ENCODE assay signal across 8 cellular contexts in the genomic region with DNA sequence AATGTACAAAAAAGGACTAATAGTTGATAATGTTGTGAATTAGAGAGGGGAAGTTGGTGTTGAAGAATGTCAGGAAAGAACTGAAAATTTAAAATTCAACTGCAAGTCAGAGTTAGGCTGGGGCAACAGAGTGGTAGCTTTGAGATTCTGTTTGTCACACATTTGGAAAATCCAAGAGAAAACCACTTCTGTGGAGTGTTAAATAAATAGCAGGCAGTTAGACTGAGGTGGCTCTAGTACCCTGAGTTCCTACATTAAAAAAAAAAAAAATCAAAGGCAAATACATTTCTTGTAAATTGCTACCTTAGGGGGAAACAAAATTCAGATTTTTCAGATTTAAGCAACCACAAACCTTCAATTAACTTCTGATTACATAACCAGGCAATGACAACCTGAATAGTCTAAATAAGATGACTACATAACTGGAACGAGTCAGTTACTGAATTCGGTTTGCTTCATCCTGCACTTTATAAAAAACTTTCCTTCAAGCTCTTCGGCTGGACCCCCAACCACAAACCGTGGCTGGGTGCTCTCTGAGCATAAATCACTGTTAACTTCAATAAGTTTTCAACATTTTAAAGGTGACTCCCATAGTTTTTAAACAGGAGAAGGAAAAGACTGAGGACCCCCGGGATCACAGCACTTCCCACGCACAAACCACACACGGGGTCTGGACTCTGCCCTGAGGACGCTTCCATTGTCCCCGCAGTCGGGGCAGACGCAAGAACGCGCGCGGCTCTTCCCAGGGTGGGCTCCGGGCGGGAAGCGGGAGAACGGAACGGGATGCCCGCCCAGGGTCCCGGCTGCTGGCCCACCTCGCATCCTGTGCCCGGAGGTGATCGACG. TPM values are rescaled to one million over a fixed set of nuclear protein-coding genes. Genes with fewer than 3 reads are reported as not detected.
A peak's percentile ranks its signal among the peaks of the same experiment; 100 is the strongest.
DNase-seq lines count a peak whose midpoint lies in the region; ATAC-seq, FAIRE-seq and TF ChIP-seq lines count a peak whose summit lies in the region.

No MANE protein-coding gene starts in this region.

- TF ChIP-seq CTCF in AG09309 (IDR thresholded peaks at IDR 0.05; ENCODE audit: control insufficient read depth, insufficient read depth, low read depth, low read length, missing control alignments) (no peak), GM12878 (IDR thresholded peaks at IDR 0.05 in 2 of 3, conservative IDR thresholded peaks at IDR 0.05 in 1 of 3; ENCODE audit: control insufficient read depth in 2 of 3, extremely low read depth in 1 of 3, insufficient read depth in 1 of 3, low read depth in 3 of 3, low read length in 3 of 3) (no peak), HepG2 (CRISPR knock-in tag; IDR thresholded peaks at IDR 0.05) (no peak), thyroid gland (IDR thresholded peaks at IDR 0.05) (no peak)

- SMC1A ChIA-PET in GM12878 (lab: Charles Lee; ENCODE audit: uncharacterized antibody, unreplicated experiment): interaction anchor here (0.6 kb wide), 1 partner anchor 328 kb away, joined by 5 read pairs; no protein-coding TSS in a partner anchor

- WGBS in GM12878 (ENCODE audit: insufficient coverage, insufficient replicate concordance, low lambda C conversion rate, missing lambda C conversion rate): 3% methylated on average over 15 of the region's 26 CpGs
- WGBS in HepG2 (ENCODE audit: low lambda C conversion rate): 14% methylated on average over 8 of the region's 26 CpGs
- WGBS in thyroid gland, 2 donors: 0 to 2% methylated on average over 16 to 21 of the region's 26 CpGs

- BruUV-seq in GM12878 (replicated peaks; lab: Mats Ljungman, UMichigan) (no TSS peak), HepG2 (replicated peaks; lab: Mats Ljungman, UMichigan) (no TSS peak)

- intact Hi-C loops in GM12878 (cut with micrococcal nuclease; ENCODE audit: unreplicated experiment): no loop called here
- intact Hi-C loops in HepG2 (cut with micrococcal nuclease; ENCODE audit: unreplicated experiment): loop anchor here (2.0 kb wide), 1 partner anchor 14 kb away; no protein-coding TSS in a partner anchor
- intact Hi-C loops in thyroid gland (cut with DNase I): no loop called here

- H3K9me3 ChIP-seq in GM12878 (replicated peaks; ENCODE audit: control insufficient read depth, insufficient read depth, low read length) (no peaks in the 10 kb centered on the region; the same call in 1 of the 3 replicates), HepG2 (ENCODE audit: low read length) (peaks cover 22% of the 10 kb centered on the region; the same call in 1 of the 2 replicates), thyroid gland (no peaks in the 10 kb centered on the region)

- TF ChIP-seq POLR2A in GM12878 (IDR thresholded peaks at IDR 0.05; ENCODE audit: low read depth, low read length) (no peak), HepG2 (IDR thresholded peaks at IDR 0.05; ENCODE audit: insufficient read depth in 1 of 2, low read depth in 2 of 2, low read length in 2 of 2) (no peak), thyroid gland (IDR thresholded peaks at IDR 0.05) (no peak)

- no peak overlapping the region for H3K27ac ChIP-seq in GM12878 (ENCODE audit: control insufficient read depth, insufficient read depth)
- peak overlapping the region; percentile 79 for H3K27ac ChIP-seq in HepG2 (ENCODE audit: extremely low read length, insufficient read depth, low read length)
- peak overlapping the region in 2 of 3 donors; percentile 39 to 60 for H3K27ac ChIP-seq in thyroid gland

- no peaks in the 10 kb centered on the region for H4K20me1 ChIP-seq in GM12878 (ENCODE audit: control insufficient read depth, insufficient read depth)
- H4K20me1 ChIP-seq in HepG2 (ENCODE audit: insufficient read depth, low read length): no peaks in the 10 kb centered on the region

- H3K4me3 ChIP-seq in AG09309 (ENCODE audit: control insufficient read depth, low read depth, low read length): peak overlapping the region; percentile 78
- peak overlapping the region; percentile 57; the same call in 1 of the 2 replicates for H3K4me3 ChIP-seq in GM12878
- peak overlapping the region; percentile 67 to 75 (median 69) for H3K4me3 ChIP-seq in HepG2 (replicated peaks in 1 of 3; ENCODE audit: insufficient read depth in 1 of 3, low read depth in 2 of 3, low read length in 3 of 3)
- H3K4me3 ChIP-seq in thyroid gland (replicated peaks in 1 of 3): peak overlapping the region; percentile 54 to 71 (median 63)

- no peak for FAIRE-seq in GM12878 (lab: Jason Lieb, UNC)
- FAIRE-seq in HepG2 (lab: Jason Lieb, UNC): no peak

- TF ChIP-seq EP300 in GM12878 (IDR thresholded peaks at IDR 0.05; ENCODE audit: borderline replicate concordance in 1 of 2, control insufficient read depth in 1 of 2, low read depth in 2 of 2, low read length in 2 of 2) (no peak), HepG2 (IDR thresholded peaks at IDR 0.05; ENCODE audit: low read depth in 2 of 2, low read length in 2 of 2) (no peak), HepG2 (CRISPR knock-in tag; IDR thresholded peaks at IDR 0.05; ENCODE audit: borderline replicate concordance) (no peak)

- H3K27me3 ChIP-seq in GM12878 (replicated peaks in 1 of 2; ENCODE audit: control insufficient read depth in 2 of 2, insufficient read depth in 2 of 2, low read length in 1 of 2) (no peaks in the 10 kb centered on the region), HepG2 (ENCODE audit: control insufficient read depth in 1 of 2, insufficient read depth in 2 of 2, low read length in 2 of 2) (no peaks in the 10 kb centered on the region), thyroid gland (no peaks in the 10 kb centered on the region)

- DNase-seq in AG09309 (ENCODE audit: low read depth) (no peak), GM12878 (ENCODE audit: low read depth, low spot score) (no peak), HepG2 (ENCODE audit: low spot score) (no peak), thyroid gland (no peak), NCI-H2107 treated with DMSO at 0.1 percent for 48 hours (lab: John Stamatoyannopoulos, UW; ENCODE audit: unreplicated experiment) (no peak), NCI-H524 (lab: John Stamatoyannopoulos, UW) (no peak)

- TF ChIP-seq RAD21 in GM12878 (IDR thresholded peaks at IDR 0.05; ENCODE audit: insufficient read depth, low read depth, low read length): no peak
- TF ChIP-seq RAD21 in HepG2 (CRISPR knock-in tag; IDR thresholded peaks at IDR 0.05): no peak

- no peak overlapping the region for H3K9ac ChIP-seq in GM12878 (ENCODE audit: control insufficient read depth, insufficient read depth, low read length)
- peak overlapping the region; percentile 66 for H3K9ac ChIP-seq in HepG2 (ENCODE audit: insufficient read depth, low read depth, low read length)

- RAD21 ChIA-PET in GM12878 (lab: Charles Lee; ENCODE audit: unreplicated experiment): interaction anchor here (0.6 kb wide), 1 partner anchor 346 kb away, joined by 3 read pairs; no protein-coding TSS in a partner anchor

- H2AFZ ChIP-seq in GM12878 (ENCODE audit: control insufficient read depth, low read depth, low read length) (no peak overlapping the region; the same call in 1 of the 2 replicates), HepG2 (ENCODE audit: low read length) (peak overlapping the region; percentile 44)

- POLR2A ChIA-PET in GM12878 (lab: Charles Lee): no interaction called here
- POLR2A ChIA-PET in HepG2 (lab: Yijun Ruan, JAX): interaction anchor here (0.9 to 1.7 kb wide), 5 partner anchors 10 to 262 kb away, joined by 3 to 29 read pairs (median 5); a partner anchor contains a TSS

- ATAC-seq in HG03378 (IDR thresholded peaks at IDR 0.05; ENCODE audit: unreplicated experiment) (peak; percentile 20), GM12878 (no peak), HepG2 (peak; percentile 65; the same call in 2 of the 3 replicates), HG03097 (IDR thresholded peaks at IDR 0.05; ENCODE audit: low FRiP score, unreplicated experiment) (no peak)

- H3K4me2 ChIP-seq in GM12878 (ENCODE audit: control insufficient read depth, insufficient read depth): no peak overlapping the region
- H3K4me2 ChIP-seq in HepG2 (ENCODE audit: low read depth, low read length): peak overlapping the region; percentile 47

- in situ Hi-C loops in GM12878 (cut with MboI): no loop called here
- in situ Hi-C loops in HepG2 (cut with HindIII; ENCODE audit: extremely low pct_ligation_motif_present, low pct_unique_long_range_greater_than_20kb): no loop called here

- H3K36me3 ChIP-seq in GM12878 (ENCODE audit: control insufficient read depth in 2 of 2, insufficient read depth in 2 of 2, low read length in 1 of 2) (no peaks in the 10 kb centered on the region), HepG2 (replicated peaks in 1 of 2; ENCODE audit: control insufficient read depth in 1 of 2, insufficient read depth in 2 of 2, low read length in 2 of 2) (no peaks in the 10 kb centered on the region), thyroid gland (no peaks in the 10 kb centered on the region)

- H3K4me1 ChIP-seq in GM12878 (ENCODE audit: control insufficient read depth, insufficient read depth, low read length): no peaks in the 10 kb centered on the region
- H3K4me1 ChIP-seq in HepG2 (ENCODE audit: insufficient read depth, low read length): peaks cover 16% of the 10 kb centered on the region; the same call in 1 of the 2 replicates
- peaks cover 5 to 9% of the 10 kb centered on the region in 2 donors for H3K4me1 ChIP-seq in thyroid gland

- CTCF ChIA-PET in GM12878 (lab: Yijun Ruan, JAX) (no interaction called here), HepG2 (lab: Yijun Ruan, JAX; ENCODE audit: low intra/inter-chr PET ratio, low total read pairs) (no interaction called here)

- H3K79me2 ChIP-seq in GM12878 (ENCODE audit: control insufficient read depth, insufficient read depth, low read length) (no peaks in the 10 kb centered on the region), HepG2 (ENCODE audit: insufficient read depth, low read length) (peaks cover 5% of the 10 kb centered on the region)

RNA-seq across cellular contexts. Expression of a gene that starts 0.7 kb away (rescaled TPM):
- 0.86 and 1.0 TPM in 2 replicates for total RNA-seq in GM12878 (2013; cell fraction: nucleolus; rRNA removed)
- total RNA-seq in GM12878 (2014; rRNA removed) (0.06 TPM in 1 of 2 replicates, not detected in the other), GM12878 (2014; rRNA removed; fragmentation: Illumina TruSeq; extraction: Trizol) (0.27 TPM in 1 of 2 replicates, not detected in the other), GM12878 (2021) (0.23 and 0.98 TPM in 2 replicates), HepG2 (2016; rRNA removed; fragmentation: Illumina TruSeq; extraction: Trizol) (7.2 and 9.1 TPM in 2 replicates), thyroid gland (10 to 100 TPM; 11.4 to 20.4 (median 12.1) TPM)
- 1.2 TPM for polyA plus RNA-seq in GM12878 (2011; ENCODE audit: low read depth)
- polyA plus RNA-seq in GM12878 (2011; rRNA removed) (1.6 and 2.9 TPM in 2 replicates), GM12878 (2014; fragmentation: Illumina TruSeq; extraction: Trizol) (0.13 and 0.35 TPM in 2 replicates), GM12878 (2014; fragmentation: Nextera tagmentation; extraction: Ambion mirVana) (under 1 TPM in 1 of 2 experiments, not detected in 1; 0.55 TPM), GM12878 (2014; rRNA removed) (0.31 TPM in 1 of 2 replicates, not detected in the other), GM12878 (2016; fragmentation: Nextera tagmentation; extraction: Ambion mirVana) (not detected), HepG2 (2011; rRNA removed) (2.0 and 2.1 TPM in 2 replicates)
- 0.92 and 1.7 TPM in 2 replicates for polyA plus RNA-seq in GM12878 (2011; cell fraction: cytosol; rRNA removed)
- polyA plus RNA-seq in GM12878 (2011; cell fraction: nucleus; rRNA removed): 1.3 and 2.1 TPM in 2 replicates
- 1.7 and 2.0 TPM in 2 replicates for polyA plus RNA-seq in GM12878 (2012)
- polyA minus RNA-seq in GM12878 (2011; rRNA and poly(A)+ RNA removed): 1.1 TPM in 2 replicates
- 0.53 TPM in 1 of 2 replicates, not detected in the other for polyA minus RNA-seq in GM12878 (2011; cell fraction: cytosol; rRNA and poly(A)+ RNA removed)
- polyA minus RNA-seq in GM12878 (2011; cell fraction: nucleus; rRNA and poly(A)+ RNA removed): 0.36 and 0.86 TPM in 2 replicates
- total RNA-seq in HepG2 (2016; cell fraction: cytosol; rRNA removed; fragmentation: Illumina TruSeq; extraction: Trizol; ENCODE audit: low read depth): 2.6 and 4.8 TPM in 2 replicates
- 8.5 and 8.9 TPM in 2 replicates for total RNA-seq in HepG2 (2016; cell fraction: insoluble cytoplasmic fraction; rRNA removed; fragmentation: Illumina TruSeq; extraction: Trizol)
- 3.3 and 4.3 TPM in 2 replicates for total RNA-seq in HepG2 (2016; cell fraction: membrane; rRNA removed; fragmentation: Illumina TruSeq; extraction: Trizol)
- 8.9 and 12.3 TPM in 2 replicates for total RNA-seq in HepG2 (2016; cell fraction: nucleus; rRNA removed; fragmentation: Illumina TruSeq; extraction: Trizol)
- 0.39 and 1.2 TPM in 2 replicates for polyA plus RNA-seq in HepG2 (2011; cell fraction: cytosol; rRNA removed)
- polyA plus RNA-seq in HepG2 (2011; cell fraction: nucleus; rRNA removed): 2.2 and 3.2 TPM in 2 replicates
- polyA plus RNA-seq in HepG2 (2012): 1.8 and 2.7 TPM in 2 replicates
- polyA plus RNA-seq in HepG2 (2016; cell fraction: cytosol; fragmentation: Illumina TruSeq; extraction: Trizol; ENCODE audit: low read depth): 1.3 and 1.6 TPM in 2 replicates
- polyA plus RNA-seq in HepG2 (2016; cell fraction: insoluble cytoplasmic fraction; fragmentation: Illumina TruSeq; extraction: Trizol; ENCODE audit: low read depth): 4.8 and 5.1 TPM in 2 replicates
- 2.1 and 2.5 TPM in 2 replicates for polyA plus RNA-seq in HepG2 (2016; cell fraction: membrane; fragmentation: Illumina TruSeq; extraction: Trizol; ENCODE audit: low read depth)
- polyA plus RNA-seq in HepG2 (2016; cell fraction: nucleus; fragmentation: Illumina TruSeq; extraction: Trizol; ENCODE audit: insufficient read depth, low read depth): 20.8 and 26.5 TPM in 2 replicates
- 0.05 and 1.5 TPM in 2 replicates for polyA minus RNA-seq in HepG2 (2011; rRNA and poly(A)+ RNA removed; ENCODE audit: low replicate concordance)
- polyA minus RNA-seq in HepG2 (2011; cell fraction: cytosol; rRNA and poly(A)+ RNA removed): 0.49 and 1.3 TPM in 2 replicates
- 2.8 and 3.5 TPM in 2 replicates for polyA minus RNA-seq in HepG2 (2011; cell fraction: nucleus; rRNA and poly(A)+ RNA removed)

RNA-seq across cellular contexts. Expression of a gene that starts 39.2 kb away (rescaled TPM):
- total RNA-seq in GM12878 (2013; cell fraction: nucleolus; rRNA removed): 0.71 and 1.2 TPM in 2 replicates
- total RNA-seq in GM12878 (2014; rRNA removed) (0.06 and 0.16 TPM in 2 replicates), GM12878 (2014; rRNA removed; fragmentation: Illumina TruSeq; extraction: Trizol) (0.18 TPM in 2 replicates), GM12878 (2021) (0.21 TPM in 1 of 2 replicates, not detected in the other), HepG2 (2016; rRNA removed; fragmentation: Illumina TruSeq; extraction: Trizol) (3.8 and 4.0 TPM in 2 replicates), thyroid gland (10 to 100 TPM; 15.3 to 29.0 (median 17.4) TPM)
- polyA plus RNA-seq in GM12878 (2011; ENCODE audit: low read depth): 1.9 TPM
- polyA plus RNA-seq in GM12878 (2011; rRNA removed) (1.3 and 1.9 TPM in 2 replicates), GM12878 (2014; fragmentation: Illumina TruSeq; extraction: Trizol) (0.07 and 0.11 TPM in 2 replicates), GM12878 (2014; fragmentation: Nextera tagmentation; extraction: Ambion mirVana) (under 1 TPM; 0.07 to 0.13 TPM), GM12878 (2014; rRNA removed) (0.15 and 0.24 TPM in 2 replicates), GM12878 (2016; fragmentation: Nextera tagmentation; extraction: Ambion mirVana) (under 1 TPM; 0.21 to 0.35 TPM), HepG2 (2011; rRNA removed) (1.4 and 2.1 TPM in 2 replicates)
- polyA plus RNA-seq in GM12878 (2011; cell fraction: cytosol; rRNA removed): 0.90 and 1.1 TPM in 2 replicates
- 2.9 and 3.0 TPM in 2 replicates for polyA plus RNA-seq in GM12878 (2011; cell fraction: nucleus; rRNA removed)
- 1.2 and 1.7 TPM in 2 replicates for polyA plus RNA-seq in GM12878 (2012)
- 1.0 and 1.6 TPM in 2 replicates for polyA minus RNA-seq in GM12878 (2011; rRNA and poly(A)+ RNA removed)
- polyA minus RNA-seq in GM12878 (2011; cell fraction: cytosol; rRNA and poly(A)+ RNA removed): not detected in 2 replicates
- 1.3 and 1.6 TPM in 2 replicates for polyA minus RNA-seq in GM12878 (2011; cell fraction: nucleus; rRNA and poly(A)+ RNA removed)
- 1.7 and 2.1 TPM in 2 replicates for total RNA-seq in HepG2 (2016; cell fraction: cytosol; rRNA removed; fragmentation: Illumina TruSeq; extraction: Trizol; ENCODE audit: low read depth)
- 4.3 and 4.9 TPM in 2 replicates for total RNA-seq in HepG2 (2016; cell fraction: insoluble cytoplasmic fraction; rRNA removed; fragmentation: Illumina TruSeq; extraction: Trizol)
- total RNA-seq in HepG2 (2016; cell fraction: membrane; rRNA removed; fragmentation: Illumina TruSeq; extraction: Trizol): 2.7 and 3.0 TPM in 2 replicates
- total RNA-seq in HepG2 (2016; cell fraction: nucleus; rRNA removed; fragmentation: Illumina TruSeq; extraction: Trizol): 6.1 and 8.8 TPM in 2 replicates
- 1.1 and 1.3 TPM in 2 replicates for polyA plus RNA-seq in HepG2 (2011; cell fraction: cytosol; rRNA removed)
- 2.9 and 3.2 TPM in 2 replicates for polyA plus RNA-seq in HepG2 (2011; cell fraction: nucleus; rRNA removed)
- polyA plus RNA-seq in HepG2 (2012): 0.97 and 1.4 TPM in 2 replicates
- 0.36 and 0.53 TPM in 2 replicates for polyA plus RNA-seq in HepG2 (2016; cell fraction: cytosol; fragmentation: Illumina TruSeq; extraction: Trizol; ENCODE audit: low read depth)
- polyA plus RNA-seq in HepG2 (2016; cell fraction: insoluble cytoplasmic fraction; fragmentation: Illumina TruSeq; extraction: Trizol; ENCODE audit: low read depth): 2.7 and 3.8 TPM in 2 replicates
- polyA plus RNA-seq in HepG2 (2016; cell fraction: membrane; fragmentation: Illumina TruSeq; extraction: Trizol; ENCODE audit: low read depth): 0.69 and 1.7 TPM in 2 replicates
- 12.1 and 12.9 TPM in 2 replicates for polyA plus RNA-seq in HepG2 (2016; cell fraction: nucleus; fragmentation: Illumina TruSeq; extraction: Trizol; ENCODE audit: insufficient read depth, low read depth)
- 2.0 TPM in 1 of 2 replicates, not detected in the other for polyA minus RNA-seq in HepG2 (2011; rRNA and poly(A)+ RNA removed; ENCODE audit: low replicate concordance)
- polyA minus RNA-seq in HepG2 (2011; cell fraction: cytosol; rRNA and poly(A)+ RNA removed): 1.7 and 1.8 TPM in 2 replicates
- 6.5 and 6.7 TPM in 2 replicates for polyA minus RNA-seq in HepG2 (2011; cell fraction: nucleus; rRNA and poly(A)+ RNA removed)

Comparison
In these comparisons a context has a peak if more than half of its experiments do, and no peak if none do; other contexts are left out.
1. ATAC-seq: peak in HG03378 (single experiment) and HepG2 (single experiment); none in GM12878 (single experiment) and HG03097 (single experiment).
2. Peak in every context shown above with its lines, with median percentiles within 50 percentile points of each other: H3K4me3 ChIP-seq.